Comparison of ENCODE assay signal across 13 cellular contexts in the genomic region with DNA sequence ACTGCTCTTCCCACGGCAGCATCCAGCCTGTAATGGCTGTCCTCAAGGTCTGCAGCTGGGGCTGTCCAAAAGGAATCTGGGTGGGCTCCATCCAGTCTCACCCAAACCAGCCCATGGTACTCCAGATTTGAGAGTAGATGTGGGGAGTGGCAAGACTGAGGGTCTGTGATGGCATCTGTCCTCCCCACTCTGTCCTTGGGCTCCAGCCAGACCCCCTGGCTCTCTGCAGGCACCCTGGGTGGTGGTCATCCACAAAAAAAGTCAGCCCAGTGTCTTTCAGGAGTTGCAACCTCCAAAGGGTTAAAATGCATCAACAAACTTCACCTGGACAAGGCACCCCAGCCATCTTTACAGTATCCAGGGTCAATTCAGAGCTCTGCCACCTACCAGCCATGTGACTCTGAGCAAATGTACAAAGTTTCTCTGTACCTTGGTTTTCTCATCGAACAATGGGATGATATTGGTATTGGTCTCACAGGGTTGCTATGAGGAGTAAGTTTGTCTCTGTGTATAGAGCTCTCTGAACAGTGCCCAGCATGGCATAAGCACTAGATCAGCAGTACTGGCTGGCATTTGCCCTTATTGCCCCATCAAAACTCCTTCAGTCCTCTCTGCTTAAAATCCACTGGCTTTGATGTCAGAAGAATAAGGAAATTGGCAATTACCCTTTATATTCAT. TPM values are rescaled to one million over a fixed set of nuclear protein-coding genes. Genes with fewer than 3 reads are reported as not detected.
DNase-seq lines count a peak whose midpoint lies in the region; FAIRE-seq and TF ChIP-seq lines count a peak whose summit lies in the region.
"Had no signal": no experiment of that assay in that cellular context is flagged by ENCODE, and none has a peak within 500 bp of the region (broad histone marks: within the 10 kb centered on the region; RNA-seq: fewer than 3 reads in every experiment).

No MANE protein-coding gene starts in this region.

- H3K79me2 ChIP-seq in H9 (ENCODE audit: insufficient read depth, low read length) (no peaks in the 10 kb centered on the region), keratinocyte (ENCODE audit: control insufficient read depth, insufficient read depth, low read length) (no peaks in the 10 kb centered on the region)

- H3K18ac ChIP-seq in H9 (ENCODE audit: insufficient read length, low read depth, low read length): no peak overlapping the region

- TF ChIP-seq CTCF in H9 (conservative IDR thresholded peaks at IDR 0.05) (no peak), keratinocyte (optimal IDR thresholded peaks at IDR 0.05 in 1 of 3, IDR thresholded peaks at IDR 0.05 in 1 of 3, conservative IDR thresholded peaks at IDR 0.05 in 1 of 3; ENCODE audit: extremely low read depth in 1 of 3, insufficient read depth in 2 of 3, low read length in 3 of 3) (no peak), osteocyte (IDR thresholded peaks at IDR 0.05) (no peak)

- no peaks in the 10 kb centered on the region for H3K23me2 ChIP-seq in H9 (ENCODE audit: insufficient read length, low read depth, low read length, poor library complexity, severe bottlenecking)

- H2AFZ ChIP-seq in H9 (ENCODE audit: low read length) (no peak overlapping the region), keratinocyte (ENCODE audit: control insufficient read depth, low read length) (no peak overlapping the region)

- H3K9me1 ChIP-seq in keratinocyte (ENCODE audit: control insufficient read depth, extremely low read depth, insufficient read depth, low read length): no peaks in the 10 kb centered on the region

- no peak overlapping the region for H3T11ph ChIP-seq in H9 (ENCODE audit: low read length)

- H3K9me3 Mint-ChIP-seq in H9 (peaks cover 13 to 17% of the 10 kb centered on the region in 2 experiments; a peak in 4 of 5 replicates), osteocyte (ENCODE audit: unreplicated experiment) (no peaks in the 10 kb centered on the region)
- H3K9me3 Mint-ChIP-seq: CD4-positive, alpha-beta T cell had no signal

- H3K27ac ChIP-seq in H9 (ENCODE audit: insufficient read length, low read depth, low read length) (no peak overlapping the region), keratinocyte (ENCODE audit: control insufficient read depth, insufficient read depth, low read length) (no peak overlapping the region)

- H2BK12ac ChIP-seq in H9 (ENCODE audit: insufficient read length, low read depth, low read length): no peak overlapping the region

- H3K36me3 Mint-ChIP-seq in H9 (ENCODE audit: insufficient read depth in 1 of 3, low read depth in 3 of 3) (peaks cover 6 to 14% (median 7%) of the 10 kb centered on the region in 3 experiments; a peak in 6 of 7 replicates), osteocyte (ENCODE audit: unreplicated experiment) (no peaks in the 10 kb centered on the region)

- no peaks in the 10 kb centered on the region for H4K20me1 ChIP-seq in H9 (ENCODE audit: control insufficient read depth, insufficient read depth, insufficient read length)
- H4K20me1 ChIP-seq in keratinocyte (ENCODE audit: control insufficient read depth, extremely low read depth, insufficient read depth, low read length): no peaks in the 10 kb centered on the region

- H3K4me1 Mint-ChIP-seq in H9 (peaks cover 8 to 14% of the 10 kb centered on the region in 2 experiments), osteocyte (ENCODE audit: unreplicated experiment) (peaks cover under 1% of the 10 kb centered on the region)

- H3K36me3 ChIP-seq in keratinocyte (ENCODE audit: control insufficient read depth in 2 of 2, extremely low read depth in 1 of 2, insufficient read depth in 2 of 2, low read length in 2 of 2): no peaks in the 10 kb centered on the region

- H3K9me3 ChIP-seq in H9 (ENCODE audit: control insufficient read depth, low read depth, low read length) (peaks cover 5% of the 10 kb centered on the region), keratinocyte (ENCODE audit: control insufficient read depth, low read depth, low read length) (no peaks in the 10 kb centered on the region)

- no peak for FAIRE-seq in keratinocyte (lab: Jason Lieb, UNC)
- FAIRE-seq: A204.1 had no signal

- no peaks in the 10 kb centered on the region for H3K27me3 ChIP-seq in H9 (ENCODE audit: insufficient read depth, low read length)
- H3K27me3 ChIP-seq in keratinocyte (ENCODE audit: control insufficient read depth, extremely low read depth, insufficient read depth, low read length): no peaks in the 10 kb centered on the region

- H3K4me1 ChIP-seq in H9 (ENCODE audit: insufficient read depth, low read length): no peaks in the 10 kb centered on the region
- peaks cover 10% of the 10 kb centered on the region for H3K4me1 ChIP-seq in keratinocyte (ENCODE audit: control insufficient read depth, extremely low read depth, insufficient read depth, low read length)

- H3K4ac ChIP-seq in H9 (ENCODE audit: low read depth, low read length): no peak overlapping the region

- H3K27me3 Mint-ChIP-seq in H9 (ENCODE audit: low read depth) (peaks cover 5% of the 10 kb centered on the region), osteocyte (ENCODE audit: unreplicated experiment) (peaks cover 17% of the 10 kb centered on the region)

- H3K23ac ChIP-seq in H9 (ENCODE audit: insufficient read length, low read depth, low read length): no peak overlapping the region

- no peak overlapping the region for H4K8ac ChIP-seq in H9 (replicated peaks; ENCODE audit: insufficient read length, low read depth, low read length)

- H3K27ac Mint-ChIP-seq in H9 (no peak overlapping the region), osteocyte (ENCODE audit: unreplicated experiment) (no peak overlapping the region)
- H3K27ac Mint-ChIP-seq: B cell; CD4-positive, alpha-beta T cell had no signal

- DNase-seq in H9 (no peak), ecto neural progenitor cell (ENCODE audit: low spot score) (peak; percentile 26), keratinocyte (ENCODE audit: low read depth, low spot score) (no peak), osteocyte (ENCODE audit: extremely low spot score, unreplicated experiment) (peak; percentile 72), NCI-H524 treated with DMSO at 0.1 percent for 48 hours (lab: John Stamatoyannopoulos, UW) (no peak), SIG-M5 treated with dmso at 0.1 percent for 504 hours (lab: John Stamatoyannopoulos, UW; ENCODE audit: unreplicated experiment) (no peak), cortex of kidney (lab: John Stamatoyannopoulos, UW) (no peak)
- DNase-seq: C1 segment of cervical spinal cord; Calu3; CD4-positive, alpha-beta T cell; DMS 273 treated with DMSO at 0.1 percent for 48 hours had no signal

- no peak overlapping the region for H2BK120ac ChIP-seq in H9 (ENCODE audit: low read depth, low read length, poor library complexity, severe bottlenecking)

- H2AK5ac ChIP-seq in H9 (ENCODE audit: insufficient read length, low read length): no peak overlapping the region

- H3K4me2 ChIP-seq in H9 (ENCODE audit: insufficient read depth, insufficient read length, low read length) (no peak overlapping the region), keratinocyte (ENCODE audit: control insufficient read depth, extremely low read depth, insufficient read depth, low read depth, low read length) (peak overlapping the region; percentile 39)

- dilution Hi-C loops in keratinocyte (cut with MboI; ENCODE audit: extremely low pct_ligation_motif_present, low sequenced_read_pairs): no loop called here

- H2BK5ac ChIP-seq in H9 (ENCODE audit: insufficient read length, low read length): no peak overlapping the region

- no CpG with 5 or more reads among the region's 2 CpGs for WGBS in H9 (ENCODE audit: extremely low coverage, insufficient read length, low lambda C conversion rate)

- H2BK15ac ChIP-seq in H9 (ENCODE audit: low read depth, low read length): no peak overlapping the region; the same call in 1 of the 2 replicates

- no peak overlapping the region for H4K91ac ChIP-seq in H9 (ENCODE audit: insufficient read length, low read depth, low read length)

- H3K4me3 Mint-ChIP-seq in H9: no peak overlapping the region
- H3K4me3 Mint-ChIP-seq in osteocyte (ENCODE audit: unreplicated experiment): no peak overlapping the region
- H3K4me3 Mint-ChIP-seq: B cell; CD4-positive, alpha-beta T cell had no signal

- no peak overlapping the region for H4K5ac ChIP-seq in H9 (ENCODE audit: insufficient read length, low read depth, low read length)

- no peak overlapping the region for H3K56ac ChIP-seq in H9 (ENCODE audit: insufficient read length, low read depth, low read length)

- H3K14ac ChIP-seq in H9 (ENCODE audit: insufficient read depth, low read length): no peak overlapping the region

- no peaks in the 10 kb centered on the region for H3K79me1 ChIP-seq in H9 (ENCODE audit: insufficient read depth, low read depth, low read length, poor library complexity, severe bottlenecking)

- H3K9ac ChIP-seq in H9 (ENCODE audit: extremely low read depth, insufficient read length, low read length) (no peak overlapping the region), keratinocyte (ENCODE audit: control insufficient read depth, extremely low read depth, insufficient read depth, low read length) (no peak overlapping the region)

- no peak overlapping the region for H3K4me3 ChIP-seq in keratinocyte (ENCODE audit: control insufficient read depth in 2 of 3, extremely low read depth in 1 of 3, insufficient read depth in 2 of 3, low read depth in 1 of 3, low read length in 3 of 3)

- peak overlapping the region; percentile 75 for H2BK20ac ChIP-seq in H9 (ENCODE audit: low read depth, low read length, poor library complexity, severe bottlenecking)

RNA-seq across cellular contexts. Expression of gene S1PR3, which starts 7.3 kb away (rescaled TPM):
- 3.1 and 3.3 TPM in 2 replicates for total RNA-seq in H9 (2021)
- 4.1 to 5.3 TPM (median 4.6 TPM) in 3 replicates for polyA plus RNA-seq in keratinocyte
- 0.24 TPM for polyA plus RNA-seq in keratinocyte (2011; ENCODE audit: low read depth)
- polyA plus RNA-seq in keratinocyte (2011; cell fraction: cytosol; rRNA removed): 3.5 and 3.7 TPM in 2 replicates
- polyA plus RNA-seq in keratinocyte (2011; cell fraction: nucleus; rRNA removed): 4.4 and 5.7 TPM in 2 replicates
- 0.72 and 5.2 TPM in 2 replicates for polyA plus RNA-seq in keratinocyte (2012; ENCODE audit: low replicate concordance)
- polyA minus RNA-seq in keratinocyte: 6.4 to 11.4 TPM (median 9.7 TPM) in 3 replicates
- 5.9 TPM for polyA minus RNA-seq in keratinocyte (2011; cell fraction: cytosol; rRNA and poly(A)+ RNA removed)
- polyA minus RNA-seq in keratinocyte (2011; cell fraction: nucleus; rRNA and poly(A)+ RNA removed): 5.6 and 9.5 TPM in 2 replicates
- total RNA-seq in osteocyte: 1.6 and 2.1 TPM in 2 replicates
- total RNA-seq: B cell had no signal

Comparison
In these comparisons a context has a peak if more than half of its experiments do, and no peak if none do; other contexts are left out.
1. DNase-seq: peak in ecto neural progenitor cell (single experiment) and osteocyte (single experiment); none in H9 (single experiment), keratinocyte (single experiment), NCI-H524 treated with DMSO at 0.1 percent for 48 hours (single experiment), SIG-M5 treated with dmso at 0.1 percent for 504 hours (single experiment) and cortex of kidney (single experiment).